Comparison of ENCODE assay signal across 16 cellular contexts in the genomic region with DNA sequence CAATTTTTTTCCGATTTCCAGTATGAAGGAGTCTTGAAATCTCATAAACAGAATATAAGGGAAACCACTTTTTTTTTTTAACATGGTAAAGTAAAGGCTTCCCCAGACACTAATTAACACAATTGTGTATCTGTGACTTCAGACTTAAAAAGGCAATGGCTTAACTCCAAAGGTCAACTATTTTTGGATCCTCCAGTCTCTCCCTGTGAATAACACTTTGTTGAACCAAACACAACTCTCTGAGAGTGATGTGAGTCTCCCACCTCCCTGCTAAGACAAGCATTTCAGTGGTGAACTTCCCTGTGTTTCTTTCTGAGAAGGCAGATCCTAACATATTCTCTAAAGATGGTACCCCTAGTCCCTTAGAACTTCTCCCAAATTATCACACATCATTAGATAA.
A peak's percentile ranks its signal among the peaks of the same experiment; 100 is the strongest.
DNase-seq lines count a peak whose midpoint lies in the region; ATAC-seq and TF ChIP-seq lines count a peak whose summit lies in the region.
"Had no signal": no experiment of that assay in that cellular context is flagged by ENCODE, and none has a peak within 500 bp of the region (broad histone marks: within the 10 kb centered on the region; RNA-seq: fewer than 3 reads in every experiment).

No MANE protein-coding gene starts in this region.

- no peak for TF ChIP-seq EP300 in ovary (IDR thresholded peaks at IDR 0.05)

- H2BK120ac ChIP-seq in IMR-90 (ENCODE audit: low read depth, low read length): peak overlapping the region; percentile 1; the same call in 1 of the 2 replicates

- H3K9me1 ChIP-seq in IMR-90 (ENCODE audit: insufficient read depth, low read length): peaks cover 3% of the 10 kb centered on the region; the same call in 1 of the 2 replicates

- H3K27ac ChIP-seq in IMR-90 (ENCODE audit: insufficient read depth, low read length) (no peak overlapping the region), right atrium auricular region (peak overlapping the region; percentile 4 to 5), ovary (no peak overlapping the region)
- H3K27ac ChIP-seq: PC-9 had no signal

- H3K4me1 ChIP-seq in IMR-90 (ENCODE audit: control insufficient read depth, insufficient read depth, low read length) (peaks cover 6% of the 10 kb centered on the region), right atrium auricular region (peaks cover 0 to 26% of the 10 kb centered on the region in 2 donors), ovary (ENCODE audit: insufficient read depth) (peaks cover 9% of the 10 kb centered on the region)

- no peak overlapping the region; the same call in 2 of the 3 replicates for H2BK15ac ChIP-seq in IMR-90 (ENCODE audit: low read depth, low read length)

- no peak overlapping the region for H3K56ac ChIP-seq in IMR-90 (ENCODE audit: extremely low read depth, insufficient read depth, low read length)

- 0 out of 2 replicates have a peak overlapping the region, but pooled peaks have one; percentile 2 for H3K14ac ChIP-seq in IMR-90 (replicated peaks; ENCODE audit: low read depth, low read length)

- no peaks in the 10 kb centered on the region for H4K20me1 ChIP-seq in IMR-90 (ENCODE audit: insufficient read depth, low read length)

- H3K4ac ChIP-seq in IMR-90 (ENCODE audit: low read depth, low read length): 0 out of 2 replicates have a peak overlapping the region, but pooled peaks have one; percentile 29

- no peaks in the 10 kb centered on the region for H3K36me3 ChIP-seq in IMR-90 (ENCODE audit: control insufficient read depth, insufficient read depth, low read length)
- H3K36me3 ChIP-seq in right atrium auricular region: no peaks in the 10 kb centered on the region
- no peaks in the 10 kb centered on the region for H3K36me3 ChIP-seq in ovary

- H3K27me3 ChIP-seq in IMR-90 (ENCODE audit: control insufficient read depth, insufficient read depth, low read length) (no peaks in the 10 kb centered on the region), right atrium auricular region (no peaks in the 10 kb centered on the region), ovary (no peaks in the 10 kb centered on the region)

- no peak overlapping the region for H2AFZ ChIP-seq in IMR-90 (replicated peaks; ENCODE audit: low read length, poor library complexity)
- H2AFZ ChIP-seq: PC-9 had no signal

- dilution Hi-C loops in IMR-90 (cut with HindIII; ENCODE audit: low sequenced_read_pairs, unreplicated experiment): no loop called here

- H2AK9ac ChIP-seq in IMR-90 (replicated peaks; ENCODE audit: low read depth, low read length, poor library complexity): no peak overlapping the region

- peak; percentile 19 for DNase-seq in IMR-90
- peak; percentile 14 for DNase-seq in astrocyte of the hippocampus (ENCODE audit: low read depth, low spot score)
- no peak for DNase-seq in right atrium auricular region (ENCODE audit: low spot score)
- DNase-seq in renal cortical epithelial cell (ENCODE audit: low read depth): peak; percentile 54
- DNase-seq in ovary: no peak
- DNase-seq: AML-193; CD4-positive, CD25-positive, alpha-beta regulatory T cell; DMS79 treated with DMSO at 0.1 percent for 48 hours; GF-D8; NCI-H1417; NCI-H1930; NCI-H2171 treated with DMSO at 0.1 percent for 48 hours; NCI-H774; PC-9 had no signal

- TF ChIP-seq RAD21 in IMR-90 (IDR thresholded peaks at IDR 0.05; ENCODE audit: low read length): no peak

- no peak overlapping the region for H4K5ac ChIP-seq in IMR-90 (ENCODE audit: low read depth, low read length)

- in situ Hi-C loops in IMR-90 (cut with MboI; ENCODE audit: low sequenced_read_pairs): no loop called here

- H4K91ac ChIP-seq in IMR-90 (ENCODE audit: insufficient read depth, low read depth, low read length): no peak overlapping the region

- H3K9me3 ChIP-seq in IMR-90 (ENCODE audit: control insufficient read depth, insufficient read depth, low read length) (no peaks in the 10 kb centered on the region), right atrium auricular region (no peaks in the 10 kb centered on the region), ovary (no peaks in the 10 kb centered on the region)

- TF ChIP-seq CTCF in IMR-90 (conservative IDR thresholded peaks at IDR 0.05; ENCODE audit: low read depth, low read length) (no peak), right atrium auricular region (IDR thresholded peaks at IDR 0.05) (no peak), ovary (IDR thresholded peaks at IDR 0.05) (no peak)

- ATAC-seq in IMR-90 (ENCODE audit: low read depth) (no peak), HG02759 (IDR thresholded peaks at IDR 0.05; ENCODE audit: unreplicated experiment) (no peak), HG03139 (IDR thresholded peaks at IDR 0.05; ENCODE audit: unreplicated experiment) (no peak)

- intact Hi-C loops in IMR-90 (cut with micrococcal nuclease) (no loop called here), ovary (cut with DNase I) (loop anchor here in 1 of 4 donors (10.0 kb wide), 1 partner anchor 549 kb away; the partner anchor contains the start of gene GATA6)

- H2AK5ac ChIP-seq in IMR-90 (ENCODE audit: low read depth, low read length): no peak overlapping the region

- peak overlapping the region; percentile 52; the same call in 1 of the 2 replicates for H3K18ac ChIP-seq in IMR-90 (ENCODE audit: low read depth, low read length)

- POLR2A ChIA-PET in IMR-90 (lab: Charles Lee; ENCODE audit: unreplicated experiment): no interaction called here

- H3K4me3 ChIP-seq in IMR-90 (ENCODE audit: insufficient read depth, low read depth, low read length) (no peak overlapping the region), right atrium auricular region (no peak overlapping the region), ovary (no peak overlapping the region)
- H3K4me3 ChIP-seq: PC-9 had no signal

- no peak overlapping the region for H3K9ac ChIP-seq in IMR-90 (ENCODE audit: low read depth, low read length)

- CTCF ChIA-PET in IMR-90 (lab: Yijun Ruan, JAX): interaction anchor here (0.6 kb wide), 1 partner anchor 13 kb away, joined by 5 read pairs; no protein-coding TSS in a partner anchor

- no peak for TF ChIP-seq POLR2A in IMR-90 (IDR thresholded peaks at IDR 0.05; ENCODE audit: low read depth, low read length)
- no peak for TF ChIP-seq POLR2A in ovary (IDR thresholded peaks at IDR 0.05)

- H2BK20ac ChIP-seq in IMR-90 (ENCODE audit: low read depth, low read length): peak overlapping the region; percentile 5; the same call in 1 of the 2 replicates

- H3K4me2 ChIP-seq in IMR-90 (ENCODE audit: low read depth, low read length): no peak overlapping the region
- H3K4me2 ChIP-seq: PC-9 had no signal

- H2BK5ac ChIP-seq in IMR-90 (ENCODE audit: low read depth, low read length, poor library complexity, severe bottlenecking): no peak overlapping the region

- H3K79me1 ChIP-seq in IMR-90 (ENCODE audit: low read depth in 1 of 2, low read length in 2 of 2): no peaks in the 10 kb centered on the region

- no TSS peak for BruUV-seq in IMR-90 (replicated peaks; lab: Mats Ljungman, UMichigan)

- H4K8ac ChIP-seq in IMR-90 (ENCODE audit: low read depth in 2 of 2, low read length in 2 of 2): no peak overlapping the region

- no peak overlapping the region for H3K23ac ChIP-seq in IMR-90 (ENCODE audit: low read depth, low read length)

- WGBS in IMR-90 (ENCODE audit: extremely low coverage in 2 of 2, insufficient read length in 1 of 2), 2 experiments: no CpG with 5 or more reads among the region's 1 CpG
- WGBS in ovary, 3 donors: 8 to 25% (median 9%) methylated on average over 1 of the region's 1 CpG

TF ChIP-seq in IMR-90, 13 proteins besides CTCF, POLR2A, EP300 and RAD21:
- TF ChIP-seq CHD1 (IDR thresholded peaks at IDR 0.05; ENCODE audit: low read depth, low read length) (no peak), ELK1 (IDR thresholded peaks at IDR 0.05; ENCODE audit: borderline replicate concordance, low read depth, low read length) (no peak), CEBPB (IDR thresholded peaks at IDR 0.05; ENCODE audit: low read depth, low read length) (no peak), MAFK (IDR thresholded peaks at IDR 0.05; ENCODE audit: low read depth, low read length) (no peak), MAZ (IDR thresholded peaks at IDR 0.05; ENCODE audit: borderline replicate concordance, low read depth, low read length) (no peak), RCOR1 (IDR thresholded peaks at IDR 0.05; ENCODE audit: insufficient replicate concordance, low read length) (no peak), USF2 (IDR thresholded peaks at IDR 0.05; ENCODE audit: low read depth, low read length) (no peak), SMC3 (IDR thresholded peaks at IDR 0.05; ENCODE audit: low read depth, low read length) (no peak), BHLHE40 (IDR thresholded peaks at IDR 0.05; ENCODE audit: low read depth, low read length) (no peak), RFX5 (IDR thresholded peaks at IDR 0.05; ENCODE audit: low read depth, low read length) (no peak), FOS (IDR thresholded peaks at IDR 0.05; ENCODE audit: low read depth, low read length) (no peak), MXI1 (IDR thresholded peaks at IDR 0.05; ENCODE audit: borderline replicate concordance, low read depth, low read length) (no peak), NFE2L2 (IDR thresholded peaks at IDR 0.05; ENCODE audit: low read depth, low read length) (no peak)
TF ChIP-seq in IMR-90: peak in this region for 0.

Comparison
In these comparisons a context has a peak if more than half of its experiments do, and no peak if none do; other contexts are left out.
1. DNase-seq: peak in IMR-90 (single experiment), astrocyte of the hippocampus (single experiment) and renal cortical epithelial cell (single experiment); none in right atrium auricular region (single experiment) and ovary (0 of 5).
2. H3K27ac ChIP-seq: peak in right atrium auricular region (2 of 2); none in IMR-90 (single experiment) and ovary (0 of 2).